In genomic region chr15:37041042-37041441, GRCh38 we compare ENCODE assay signal across 17 cellular contexts. TPM values are rescaled to one million over a fixed set of nuclear protein-coding genes. Genes with fewer than 3 reads are reported as not detected.
"Had no signal": no experiment of that assay in that cellular context is flagged by ENCODE, and none has a peak within 500 bp of the region (broad histone marks: within the 10 kb centered on the region; RNA-seq: fewer than 3 reads in every experiment).

No MANE protein-coding gene starts in this region.

- ATAC-seq: activated naive CD8-positive, alpha-beta T cell treated with anti-CD3 and anti-CD28 coated beads, Interleukin-2, amount 50 U/mL, for 24 hours; activated T-helper 17 cell treated with anti-CD3 and anti-CD28 coated beads, Interleukin-2, amount 50 U/mL, for 72 hours; gastroesophageal sphincter; heart right ventricle; left colon; right cardiac atrium had no signal

- H3K27me3 Mint-ChIP-seq: activated naive CD8-positive, alpha-beta T cell treated with anti-CD3 and anti-CD28 coated beads, Interleukin-2, amount 50 U/mL, for 24 hours had no signal

- H3K27me3 ChIP-seq: gastroesophageal sphincter, heart right ventricle, tibial artery had no signal

- DNase-seq: activated CD4-positive, alpha-beta T cell treated with anti-CD3 and anti-CD28 coated beads, Interleukin-2, amount 50 U/mL, for 1 hour; activated naive CD4-positive, alpha-beta T cell treated with anti-CD3 and anti-CD28 coated beads for 36 hours; activated naive CD8-positive, alpha-beta T cell treated with anti-CD3 and anti-CD28 coated beads, Interleukin-2, amount 50 U/mL, for 24 hours; activated T-cell treated with anti-CD3 and anti-CD28 coated beads for 4 hours; aorta; heart right ventricle; left colon; naive B cell; right cardiac atrium; small intestine; stimulated activated CD4-positive, alpha-beta T cell treated with anti-CD3 and anti-CD28 coated beads, Interleukin-4, amount 100 ng/mL, for 24 hours; stimulated activated naive CD4-positive, alpha-beta T cell; T-helper 2 cell; tibial artery had no signal

- H3K4me3 Mint-ChIP-seq: activated naive CD4-positive, alpha-beta T cell treated with anti-CD3 and anti-CD28 coated beads for 36 hours; activated naive CD8-positive, alpha-beta T cell treated with anti-CD3 and anti-CD28 coated beads, Interleukin-2, amount 50 U/mL, for 24 hours; activated T-helper 17 cell treated with anti-CD3 and anti-CD28 coated beads, Interleukin-2, amount 50 U/mL, for 72 hours; naive B cell had no signal

- H3K36me3 Mint-ChIP-seq: naive B cell had no signal

- H3K27ac ChIP-seq: gastroesophageal sphincter, heart right ventricle, tibial artery had no signal

- H3K4me1 ChIP-seq: tibial artery had no signal

- H3K27ac Mint-ChIP-seq: activated naive CD4-positive, alpha-beta T cell treated with anti-CD3 and anti-CD28 coated beads for 36 hours; activated naive CD8-positive, alpha-beta T cell treated with anti-CD3 and anti-CD28 coated beads, Interleukin-2, amount 50 U/mL, for 24 hours; activated T-helper 17 cell treated with anti-CD3 and anti-CD28 coated beads, Interleukin-2, amount 50 U/mL, for 72 hours; naive B cell had no signal

- H3K4me1 Mint-ChIP-seq: activated naive CD8-positive, alpha-beta T cell treated with anti-CD3 and anti-CD28 coated beads, Interleukin-2, amount 50 U/mL, for 24 hours; activated T-helper 17 cell treated with anti-CD3 and anti-CD28 coated beads, Interleukin-2, amount 50 U/mL, for 72 hours; naive B cell had no signal

- H3K4me3 ChIP-seq: gastroesophageal sphincter, heart right ventricle, tibial artery had no signal

- H3K9me3 ChIP-seq: gastroesophageal sphincter, heart right ventricle, tibial artery had no signal

- H3K9me3 Mint-ChIP-seq: activated naive CD4-positive, alpha-beta T cell treated with anti-CD3 and anti-CD28 coated beads for 36 hours; activated naive CD8-positive, alpha-beta T cell treated with anti-CD3 and anti-CD28 coated beads, Interleukin-2, amount 50 U/mL, for 24 hours; activated T-helper 17 cell treated with anti-CD3 and anti-CD28 coated beads, Interleukin-2, amount 50 U/mL, for 72 hours had no signal

RNA-seq across cellular contexts. Expression of gene MEIS2, which starts 59.3 kb away (rescaled TPM):
- total RNA-seq: activated CD8-positive, alpha-beta memory T cell treated with anti-CD3 and anti-CD28 coated beads for 36 hours; activated naive CD4-positive, alpha-beta T cell treated with anti-CD3 and anti-CD28 coated beads for 36 hours; activated T-helper 17 cell treated with anti-CD3 and anti-CD28 coated beads, Interleukin-2, amount 50 U/mL, for 72 hours had no signal
